Comparison of ENCODE assay signal across 8 cellular contexts in the genomic region with DNA sequence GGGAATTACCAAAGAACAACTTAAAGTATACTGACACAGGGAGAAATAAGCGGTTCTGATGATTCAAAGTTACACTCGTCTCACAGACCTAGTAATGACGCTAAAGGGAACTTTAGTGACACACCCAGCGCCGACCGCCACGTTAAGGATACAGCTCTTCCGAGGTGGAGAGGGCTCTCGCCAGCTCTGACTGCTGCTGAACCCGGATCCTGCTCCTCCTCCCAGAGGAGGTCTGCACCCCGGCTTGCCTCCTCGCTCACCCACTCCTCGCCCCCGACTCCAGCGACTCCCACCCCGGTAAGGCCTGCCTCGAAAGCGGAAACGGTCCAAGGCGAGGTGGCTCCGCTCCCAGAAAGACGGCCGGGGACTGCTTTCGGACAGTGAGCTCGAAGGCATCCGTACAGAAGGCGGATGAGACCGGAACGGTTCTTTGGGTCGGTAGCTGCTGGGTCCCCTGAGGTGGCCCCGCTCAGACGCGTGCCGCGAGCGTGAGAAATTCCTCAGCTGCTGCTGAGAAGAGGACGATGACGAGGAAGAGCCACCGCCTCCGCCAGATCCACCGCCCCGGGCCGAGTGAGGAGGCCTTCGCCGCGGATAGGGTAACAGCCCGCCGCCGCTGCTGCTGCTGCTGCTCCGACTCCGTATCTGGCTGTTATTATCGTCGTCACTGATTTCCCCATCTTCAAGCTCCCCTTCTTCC. TPM values are rescaled to one million over a fixed set of nuclear protein-coding genes. Genes with fewer than 3 reads are reported as not detected.
A peak's percentile ranks its signal among the peaks of the same experiment; 100 is the strongest.
DNase-seq lines count a peak whose midpoint lies in the region; ATAC-seq and TF ChIP-seq lines count a peak whose summit lies in the region.

No MANE protein-coding gene starts in this region.

- DNase-seq in HuH-7 (ENCODE audit: low spot score): peak; percentile 30
- DNase-seq in T-helper 9 cell: peak; percentile 62
- peak in 1 of 2 donors; percentile 77 for DNase-seq in ascending aorta (ENCODE audit: low spot score in 2 of 2)
- peak; percentile 4 for DNase-seq in iPS DF 6.9 (ENCODE audit: low read depth, low spot score)
- peak; percentile 15 for DNase-seq in skeletal muscle cell (ENCODE audit: low read depth)

- H3K4me3 ChIP-seq in DOHH2 (ENCODE audit: low read length) (peak overlapping the region; percentile 99), ascending aorta (peak overlapping the region; percentile 91 to 95), iPS DF 6.9 (ENCODE audit: low read length) (peak overlapping the region; percentile 89), skeletal muscle cell (ENCODE audit: low read depth, low read length) (peak overlapping the region; percentile 95)

- H3K4me1 ChIP-seq in DOHH2 (ENCODE audit: control insufficient read depth, low read length) (peaks cover 30% of the 10 kb centered on the region), ascending aorta (peaks cover 0 to 17% of the 10 kb centered on the region in 2 donors), iPS DF 6.9 (ENCODE audit: control insufficient read depth, insufficient read depth, low read length) (no peaks in the 10 kb centered on the region)

- no peaks in the 10 kb centered on the region for H3K9me3 ChIP-seq in DOHH2 (ENCODE audit: control insufficient read depth, insufficient read depth, low read length)
- no peaks in the 10 kb centered on the region for H3K9me3 ChIP-seq in ascending aorta
- H3K9me3 ChIP-seq in iPS DF 6.9 (ENCODE audit: control insufficient read depth, insufficient read depth, low read length): no peaks in the 10 kb centered on the region

- peaks cover 84% of the 10 kb centered on the region for H3K79me2 ChIP-seq in DOHH2 (ENCODE audit: control insufficient read depth, low read length)

- TF ChIP-seq CTCF in DOHH2 (IDR thresholded peaks at IDR 0.05; ENCODE audit: low read depth, low read length, poor library complexity, severe bottlenecking) (no peak), ascending aorta (IDR thresholded peaks at IDR 0.05) (no peak)

- H3K27me3 ChIP-seq in DOHH2 (ENCODE audit: control insufficient read depth, low read length) (no peaks in the 10 kb centered on the region), ascending aorta (no peaks in the 10 kb centered on the region), iPS DF 6.9 (ENCODE audit: control insufficient read depth, insufficient read depth, low read length) (no peaks in the 10 kb centered on the region)

- H3K27ac ChIP-seq in DOHH2 (ENCODE audit: low read depth, low read length) (peak overlapping the region; percentile 91), ascending aorta (peak overlapping the region; percentile 96 to 98), iPS DF 6.9 (ENCODE audit: low read length) (no peak overlapping the region)

- intact Hi-C loops in ascending aorta (cut with DNase I): loop anchor here (1.0 to 5.0 kb wide), 3 partner anchors 23 to 1421 kb away; partner anchors contain the start of genes CNOT2, RAB21 and TMEM19

- no CpG with 5 or more reads among the region's 53 CpGs for WGBS in iPS DF 6.9 (ENCODE audit: insufficient coverage, insufficient read length)

- ATAC-seq in GM21529 (IDR thresholded peaks at IDR 0.05; ENCODE audit: unreplicated experiment) (peak; percentile 18), GM19328 (IDR thresholded peaks at IDR 0.05; ENCODE audit: unreplicated experiment) (no peak)

- no peaks in the 10 kb centered on the region for H3K9me2 ChIP-seq in DOHH2 (replicated peaks; ENCODE audit: control insufficient read depth, low read length)

- H3K4me2 ChIP-seq in DOHH2 (ENCODE audit: low read length): peak overlapping the region; percentile 93

- H4K20me1 ChIP-seq in DOHH2 (ENCODE audit: control insufficient read depth, insufficient read depth, low read depth, low read length): peaks cover 14% of the 10 kb centered on the region

- H3F3A ChIP-seq in DOHH2 (ENCODE audit: control insufficient read depth, insufficient read depth): peaks cover 6% of the 10 kb centered on the region; the same call in 1 of the 2 replicates

- peaks cover 72% of the 10 kb centered on the region for H3K36me3 ChIP-seq in DOHH2 (ENCODE audit: control insufficient read depth, low read length)
- peaks cover 16 to 19% of the 10 kb centered on the region in 2 donors for H3K36me3 ChIP-seq in ascending aorta
- no peaks in the 10 kb centered on the region; the same call in 1 of the 2 replicates for H3K36me3 ChIP-seq in iPS DF 6.9 (ENCODE audit: control insufficient read depth, insufficient read depth, low read length)

RNA-seq across cellular contexts. Expression of gene ZFC3H1, which starts 0.6 kb away (rescaled TPM):
- total RNA-seq in ascending aorta: 15.8 TPM

RNA-seq across cellular contexts. Expression of gene THAP2, which starts 1.1 kb away (rescaled TPM):
- total RNA-seq in ascending aorta: 2.6 TPM

RNA-seq across cellular contexts. Expression of gene TMEM19, which starts 22.9 kb away (rescaled TPM):
- total RNA-seq in ascending aorta: 14.5 TPM
